In the genomic region with DNA sequence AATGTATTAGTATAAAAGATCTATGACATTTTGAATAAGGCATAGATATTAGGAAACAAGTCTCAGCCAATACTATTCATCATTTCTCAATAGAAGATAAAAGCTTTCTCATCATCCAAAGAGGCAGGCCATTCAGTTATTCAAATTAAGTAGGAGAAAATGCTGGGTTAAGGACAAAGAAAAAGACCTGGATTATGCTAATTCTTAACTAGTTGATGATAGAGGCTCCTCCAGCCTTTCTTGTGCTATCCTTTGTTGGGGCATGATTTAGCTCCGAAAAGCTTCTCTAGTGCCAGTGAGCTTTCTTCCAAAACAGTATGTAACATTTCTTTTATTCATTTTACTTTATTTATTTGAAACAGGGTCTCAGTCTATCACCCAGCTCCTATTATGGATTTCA, we compare ENCODE assay signal across 6 cellular contexts.
"Had no signal": no experiment of that assay in that cellular context is flagged by ENCODE, and none has a peak within 500 bp of the region (broad histone marks: within the 10 kb centered on the region; RNA-seq: fewer than 3 reads in every experiment).

No MANE protein-coding gene starts in this region.

- H3K4me2 ChIP-seq: KMS-11 had no signal

- H3K27ac ChIP-seq: GM23248, KMS-11 had no signal

- H3K9me3 Mint-ChIP-seq: H9, HFFc6 had no signal

- H3K27me3 Mint-ChIP-seq: IgD-negative memory B cell had no signal

- H3K9ac ChIP-seq: GM23248, KMS-11 had no signal

- DNase-seq: GM23248, H9, HFFc6, KBM-7 had no signal

- H3K4me3 ChIP-seq: GM23248 had no signal

- H2AFZ ChIP-seq: GM23248 had no signal

- H3K4me1 Mint-ChIP-seq: IgD-negative memory B cell had no signal

- H3K27ac Mint-ChIP-seq: HFFc6, IgD-negative memory B cell had no signal

- H3K4me3 Mint-ChIP-seq: H9, HFFc6, IgD-negative memory B cell had no signal
